Comparison of ENCODE assay signal across 7 cellular contexts in the genomic region with DNA sequence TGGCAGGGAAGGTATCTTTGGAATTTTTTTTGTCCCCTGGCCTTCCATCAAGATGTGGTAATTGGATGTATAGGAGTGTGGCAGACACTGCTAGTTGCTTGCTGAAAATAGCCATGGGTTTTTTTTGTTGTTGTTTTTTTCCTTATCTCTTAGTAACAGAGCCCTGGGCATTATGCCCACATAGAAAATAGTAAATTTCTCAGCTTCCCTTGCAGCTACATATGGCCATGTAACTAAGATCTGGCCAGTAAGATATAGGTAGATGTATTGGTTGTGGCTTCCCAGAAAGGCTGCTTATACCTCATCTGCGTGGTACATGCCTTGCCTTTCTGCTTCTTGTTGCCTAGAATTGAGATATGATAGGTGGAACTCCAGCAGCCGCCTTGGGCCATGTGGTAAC.
"Had no signal": no experiment of that assay in that cellular context is flagged by ENCODE, and none has a peak within 500 bp of the region (broad histone marks: within the 10 kb centered on the region; RNA-seq: fewer than 3 reads in every experiment).

No MANE protein-coding gene starts in this region.

- H3K36me3 ChIP-seq: HAP-1 had no signal

- H3K9me3 ChIP-seq: HAP-1 had no signal

- H3K4me3 ChIP-seq: HAP-1 had no signal

- DNase-seq: GOT3, H7, HFFc6, IMR-90, KBM-7 had no signal

- H3K4me1 ChIP-seq: HAP-1 had no signal

- ATAC-seq: HCT116 had no signal
